10 cellular contexts compared by ENCODE assay signal in genomic region chr3:115667175-115668065, GRCh38. TPM values are rescaled to one million over a fixed set of nuclear protein-coding genes. Genes with fewer than 3 reads are reported as not detected.
DNase-seq lines count a peak whose midpoint lies in the region; ATAC-seq, FAIRE-seq and TF ChIP-seq lines count a peak whose summit lies in the region.
"Had no signal": no experiment of that assay in that cellular context is flagged by ENCODE, and none has a peak within 500 bp of the region (broad histone marks: within the 10 kb centered on the region; RNA-seq: fewer than 3 reads in every experiment).

No MANE protein-coding gene starts in this region.

- H3K27ac ChIP-seq in smooth muscle cell (ENCODE audit: low read depth) = peak overlapping the region; percentile 1
- no peak overlapping the region for H3K27ac ChIP-seq in MM.1S (ENCODE audit: low read length)
- H3K27ac ChIP-seq: HL-60 had no signal

- no peaks in the 10 kb centered on the region for H3K9me3 ChIP-seq in smooth muscle cell (replicated peaks; ENCODE audit: low read depth)
- no peaks in the 10 kb centered on the region for H3K9me3 ChIP-seq in MM.1S (replicated peaks; ENCODE audit: insufficient read depth, low read length)

- H4K20me1 ChIP-seq in smooth muscle cell (ENCODE audit: low read depth) (no peaks in the 10 kb centered on the region), MM.1S (ENCODE audit: insufficient read depth, low read length) (no peaks in the 10 kb centered on the region)

- H2AFZ ChIP-seq in smooth muscle cell (ENCODE audit: low read depth) = no peak overlapping the region
- no peak overlapping the region for H2AFZ ChIP-seq in MM.1S (ENCODE audit: low read length)

- H3F3A ChIP-seq in smooth muscle cell (ENCODE audit: low read depth) = no peaks in the 10 kb centered on the region
- H3F3A ChIP-seq in MM.1S (ENCODE audit: insufficient read depth, low read length) = no peaks in the 10 kb centered on the region

- H3K79me2 ChIP-seq in smooth muscle cell (ENCODE audit: low read depth) (no peaks in the 10 kb centered on the region), MM.1S (ENCODE audit: low read length) (no peaks in the 10 kb centered on the region)

- H3K9ac ChIP-seq in smooth muscle cell (ENCODE audit: low read depth) = no peak overlapping the region
- no peak overlapping the region for H3K9ac ChIP-seq in MM.1S (ENCODE audit: low read length)

- WGBS in smooth muscle cell (ENCODE audit: low lambda C conversion rate) = 79% methylated on average over 2 of the region's 2 CpGs

- no peaks in the 10 kb centered on the region for H3K4me1 ChIP-seq in smooth muscle cell (ENCODE audit: low read depth)
- 0 out of 2 replicates have a peak, but pooled peaks cover 7% of the 10 kb centered on the region for H3K4me1 ChIP-seq in MM.1S (ENCODE audit: low read length)

- H3K36me3 ChIP-seq in bronchial epithelial cell (ENCODE audit: control insufficient read depth, insufficient read depth, low read length) = no peaks in the 10 kb centered on the region
- no peaks in the 10 kb centered on the region for H3K36me3 ChIP-seq in smooth muscle cell (ENCODE audit: low read depth)
- no peaks in the 10 kb centered on the region for H3K36me3 ChIP-seq in MM.1S (replicated peaks; ENCODE audit: insufficient read depth, low read length)

- H3K4me2 ChIP-seq in smooth muscle cell (no peak overlapping the region), MM.1S (ENCODE audit: low read depth, low read length) (no peak overlapping the region)

- TF ChIP-seq CTCF in bronchial epithelial cell (IDR thresholded peaks at IDR 0.05; ENCODE audit: insufficient read depth, low read length, severe bottlenecking) (no peak), smooth muscle cell (IDR thresholded peaks at IDR 0.05; ENCODE audit: borderline replicate concordance, insufficient read depth, poor library complexity, severe bottlenecking) (no peak), MM.1S (IDR thresholded peaks at IDR 0.05; ENCODE audit: low read length) (no peak)

- peak; percentile 91 to 94 for ATAC-seq in activated CD4-positive, CD25-positive, alpha-beta regulatory T cell treated with anti-CD3 and anti-CD28 coated beads, Interleukin-2, amount 50 U/mL, for 24 hours
- ATAC-seq in HG02981 (IDR thresholded peaks at IDR 0.05; ENCODE audit: unreplicated experiment) = peak; percentile 58

- no peak for FAIRE-seq in bronchial epithelial cell (lab: Jason Lieb, UNC)

- no peak for DNase-seq in activated CD4-positive, CD25-positive, alpha-beta regulatory T cell treated with anti-CD3 and anti-CD28 coated beads, Interleukin-2, amount 50 U/mL, for 72 hours
- DNase-seq in bronchial epithelial cell (ENCODE audit: low read depth) (peak; percentile 83), smooth muscle cell (lab: John Stamatoyannopoulos, UW; ENCODE audit: unreplicated experiment) (no peak), MM.1S (no peak), GDM1 (lab: John Stamatoyannopoulos, UW) (no peak)
- DNase-seq in activated CD8-positive, alpha-beta memory T cell treated with anti-CD3 and anti-CD28 coated beads, Interleukin-2, amount 50 U/mL, for 4 hours = no peak

- no peaks in the 10 kb centered on the region for H3K9me2 ChIP-seq in MM.1S (replicated peaks; ENCODE audit: insufficient read depth, low read length)

- no peaks in the 10 kb centered on the region for H3K27me3 ChIP-seq in bronchial epithelial cell (ENCODE audit: control insufficient read depth, insufficient read depth, low read length)
- H3K27me3 ChIP-seq in smooth muscle cell (ENCODE audit: low read depth) = no peaks in the 10 kb centered on the region
- H3K27me3 ChIP-seq in MM.1S (replicated peaks; ENCODE audit: insufficient read depth, low read length) = 0 out of 2 replicates have a peak, but pooled peaks cover 5% of the 10 kb centered on the region

- H3K4me3 ChIP-seq in bronchial epithelial cell (ENCODE audit: low read depth, low read length) (no peak overlapping the region), smooth muscle cell (no peak overlapping the region), MM.1S (ENCODE audit: low read length) (no peak overlapping the region)

RNA-seq across cellular contexts. Expression of gene GAP43, which starts 44.1 kb away (rescaled TPM):
- total RNA-seq in bronchial epithelial cell (not detected in 2 replicates), smooth muscle cell (5.3 and 5.4 TPM in 2 replicates)
- 11.2 and 11.7 TPM in 2 replicates for polyA plus RNA-seq in smooth muscle cell
- total RNA-seq: fibroblast of villous mesenchyme had no signal
